34 cellular contexts compared by ENCODE assay signal in the genomic region with DNA sequence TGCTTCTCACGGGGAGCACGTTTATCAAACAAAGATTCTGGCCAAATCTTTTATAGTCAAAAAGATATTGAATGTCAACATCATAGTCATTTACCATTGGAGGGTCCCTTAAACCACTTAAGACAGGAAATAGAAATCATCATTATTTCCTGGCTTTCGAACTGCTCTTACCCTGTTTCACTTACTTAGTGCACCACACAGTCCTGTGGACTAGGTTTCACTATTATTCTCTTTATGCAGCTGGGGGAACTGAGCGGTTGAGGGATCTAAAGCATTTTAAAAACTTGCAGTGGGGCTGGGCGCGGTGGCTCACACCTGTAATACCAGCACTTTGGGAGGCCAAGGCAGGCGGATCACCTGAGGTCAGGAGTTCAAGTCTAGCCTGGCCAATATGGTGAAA.
"Had no signal": no experiment of that assay in that cellular context is flagged by ENCODE, and none has a peak within 500 bp of the region (broad histone marks: within the 10 kb centered on the region; RNA-seq: fewer than 3 reads in every experiment).

No MANE protein-coding gene starts in this region.

- H3K4me1 Mint-ChIP-seq: activated CD4-positive, alpha-beta T cell treated with anti-CD3 and anti-CD28 coated beads, Interleukin-2, amount 10 ng/mL, durations not matched to agents 7 days and 5 days had no signal

- H3K4me3 Mint-ChIP-seq: activated CD4-positive, alpha-beta memory T cell treated with anti-CD3 and anti-CD28 coated beads for 36 hours; activated CD4-positive, alpha-beta T cell treated with anti-CD3 and anti-CD28 coated beads, Interleukin-2, amount 10 ng/mL, durations not matched to agents 7 days and 5 days; activated naive CD4-positive, alpha-beta T cell treated with anti-CD3 and anti-CD28 coated beads for 36 hours; activated T-cell treated with anti-CD3 and anti-CD28 coated beads, Interleukin-2, amount 50 U/mL, for 4 hours; activated T-helper 1 cell treated with anti-CD3 and anti-CD28 coated beads, Interleukin-12 subunit alpha, Interleukin-12 subunit beta, Interleukin-2, Interleukin-4 antibody, amounts not matched to agents 30 ng/mL and 10 ng/mL and 1 ng/mL, durations not matched to agents 14 hours and 24 hours and 36 hours; T-helper 1 cell treated with Interleukin-12 subunit alpha and Interleukin-12 subunit beta and Interleukin-4 antibody, amounts not matched to agents 30 μg/mL and 1 μg/mL, for 36 hours; T-helper 2 cell treated with Interferon-gamma antibody and Interleukin-4, amounts not matched to agents 5 μg/mL and 100 μg/mL, for 36 hours had no signal

- H3K27ac Mint-ChIP-seq: activated CD4-positive, alpha-beta memory T cell treated with anti-CD3 and anti-CD28 coated beads for 36 hours; activated CD4-positive, alpha-beta T cell treated with anti-CD3 and anti-CD28 coated beads, Interleukin-2, amount 10 ng/mL, durations not matched to agents 7 days and 5 days; activated naive CD4-positive, alpha-beta T cell treated with anti-CD3 and anti-CD28 coated beads for 36 hours; activated naive CD4-positive, alpha-beta T cell treated with anti-CD3 and anti-CD28 coated beads, Interleukin-2, amount 50 U/mL, for 72 hours; activated T-helper 1 cell treated with anti-CD3 and anti-CD28 coated beads, Interleukin-12 subunit alpha, Interleukin-12 subunit beta, Interleukin-2, Interleukin-4 antibody, amounts not matched to agents 30 ng/mL and 10 ng/mL and 1 ng/mL, durations not matched to agents 14 hours and 24 hours and 36 hours; T-helper 1 cell treated with Interleukin-12 subunit alpha and Interleukin-12 subunit beta and Interleukin-4 antibody, amounts not matched to agents 30 μg/mL and 1 μg/mL, for 36 hours; T-helper 2 cell treated with Interferon-gamma antibody and Interleukin-4, amounts not matched to agents 5 μg/mL and 100 μg/mL, for 36 hours had no signal

- H3K4me1 ChIP-seq: Peyer's patch, SJSA1 had no signal

- H3K4me3 ChIP-seq: MG63, Peyer's patch, SJSA1 had no signal

- H3K9me2 ChIP-seq: SK-N-SH had no signal

- DNase-seq: activated CD4-positive, alpha-beta memory T cell treated with anti-CD3 and anti-CD28 coated beads for 36 hours; activated CD4-positive, alpha-beta T cell treated with anti-CD3 and anti-CD28 coated beads, Interleukin-2, amount 10 ng/mL, durations not matched to agents 7 days and 5 days; activated gamma-delta T cell treated with Interleukin-2 at 50 U/mL for 16 hours; activated naive CD4-positive, alpha-beta T cell treated with anti-CD3 and anti-CD28 coated beads for 36 hours; activated T-cell treated with anti-CD3 and anti-CD28 coated beads for 4 hours; activated T-cell treated with anti-CD3 and anti-CD28 coated beads, Interleukin-2, amount 50 U/mL, for 4 hours; amniotic stem cell; aorta; brain microvascular endothelial cell; central memory CD4-positive, alpha-beta T cell; Karpas-422; KBM-7; MG63; NCI-H1048; NCI-H1105 treated with DMSO at 0.1 percent for 48 hours; NCI-H1436 treated with DMSO at 0.1 percent for 48 hours; NCI-H1694 treated with DMSO at 0.1 percent for 48 hours; NCI-H2029 treated with DMSO at 0.1 percent for 48 hours; NCI-H2107; NCI-H226; NCI-H446 treated with DMSO at 0.1 percent for 48 hours; NCI-H524; NCI-H69; NCI-H82; PC-3; Peyer's patch; RPMI8226; SHP77 treated with DMSO at 0.1 percent for 48 hours; SK-N-SH had no signal

- H3K36me3 Mint-ChIP-seq: activated CD4-positive, alpha-beta memory T cell treated with anti-CD3 and anti-CD28 coated beads for 36 hours; activated naive CD4-positive, alpha-beta T cell treated with anti-CD3 and anti-CD28 coated beads, Interleukin-2, amount 50 U/mL, for 72 hours had no signal

- H3K27me3 ChIP-seq: brain microvascular endothelial cell, MG63, Peyer's patch, SJSA1 had no signal

- ATAC-seq: activated T-cell treated with anti-CD3 and anti-CD28 coated beads, Interleukin-2, amount 50 U/mL, for 4 hours; PC-3 had no signal

- H3K36me3 ChIP-seq: brain microvascular endothelial cell, MG63, Peyer's patch, SJSA1 had no signal

- H3K4me2 ChIP-seq: SK-N-SH had no signal

- H3K9ac ChIP-seq: SK-N-SH had no signal

- H3K27me3 Mint-ChIP-seq: activated CD4-positive, alpha-beta memory T cell treated with anti-CD3 and anti-CD28 coated beads for 36 hours; activated CD4-positive, alpha-beta T cell treated with anti-CD3 and anti-CD28 coated beads, Interleukin-2, amount 10 ng/mL, durations not matched to agents 7 days and 5 days had no signal

- H3K9me3 Mint-ChIP-seq: activated CD4-positive, alpha-beta memory T cell treated with anti-CD3 and anti-CD28 coated beads for 36 hours; activated CD4-positive, alpha-beta T cell treated with anti-CD3 and anti-CD28 coated beads, Interleukin-2, amount 10 ng/mL, durations not matched to agents 7 days and 5 days; activated naive CD4-positive, alpha-beta T cell treated with anti-CD3 and anti-CD28 coated beads for 36 hours; activated naive CD4-positive, alpha-beta T cell treated with anti-CD3 and anti-CD28 coated beads, Interleukin-2, amount 50 U/mL, for 72 hours; activated T-cell treated with anti-CD3 and anti-CD28 coated beads, Interleukin-2, amount 50 U/mL, for 4 hours; activated T-helper 1 cell treated with anti-CD3 and anti-CD28 coated beads, Interleukin-12 subunit alpha, Interleukin-12 subunit beta, Interleukin-2, Interleukin-4 antibody, amounts not matched to agents 30 ng/mL and 10 ng/mL and 1 ng/mL, durations not matched to agents 14 hours and 24 hours and 36 hours; T-helper 1 cell treated with Interleukin-12 subunit alpha and Interleukin-12 subunit beta and Interleukin-4 antibody, amounts not matched to agents 30 μg/mL and 1 μg/mL, for 36 hours; T-helper 2 cell treated with Interferon-gamma antibody and Interleukin-4, amounts not matched to agents 5 μg/mL and 100 μg/mL, for 36 hours had no signal

- H3K27ac ChIP-seq: brain microvascular endothelial cell, Peyer's patch, SJSA1 had no signal

- H3K9me3 ChIP-seq: MG63, Peyer's patch, SJSA1, SK-N-SH had no signal
